Comparison of ENCODE assay signal across 28 cellular contexts in genomic region chr3:104788807-104789206, GRCh38.
"Had no signal": no experiment of that assay in that cellular context is flagged by ENCODE, and none has a peak within 500 bp of the region (broad histone marks: within the 10 kb centered on the region; RNA-seq: fewer than 3 reads in every experiment).

No MANE protein-coding gene starts in this region.

- H3K27me3 Mint-ChIP-seq: naive thymus-derived CD8-positive, alpha-beta T cell; stimulated activated naive B cell treated with anti-CD40 and anti-IgM and Interleukin-4, amounts not matched to agents 10 μg/mL and 1 μg/mL and 100 μg/mL, for 72 hours; stimulated activated naive CD8-positive, alpha-beta T cell treated with anti-CD3 and anti-CD28 coated beads, Interleukin-15, amount 100 ng/mL, for 72 hours; type B pancreatic cell had no signal

- H3K27me3 ChIP-seq: neutrophil, pancreas, right lobe of liver, sigmoid colon, suprapubic skin, testis, tibial artery, transverse colon, upper lobe of right lung, uterus had no signal

- H3K36me3 ChIP-seq: neutrophil, pancreas, right lobe of liver, sigmoid colon, suprapubic skin, tibial artery, transverse colon, upper lobe of right lung, uterus had no signal

- H3K4me1 ChIP-seq: pancreas, psoas muscle, right lobe of liver, sigmoid colon, suprapubic skin, testis, tibial artery, transverse colon, upper lobe of right lung, uterus had no signal

- H3K9me3 ChIP-seq: neutrophil, pancreas, psoas muscle, right lobe of liver, sigmoid colon, suprapubic skin, testis, tibial artery, transverse colon, upper lobe of right lung, uterus had no signal

- H3K4me3 ChIP-seq: pancreas, psoas muscle, right lobe of liver, sigmoid colon, suprapubic skin, testis, tibial artery, transverse colon, upper lobe of right lung, uterus had no signal

- H3K27ac Mint-ChIP-seq: naive thymus-derived CD8-positive, alpha-beta T cell; nephron progenitor cell; stimulated activated effector memory CD8-positive, alpha-beta T cell treated with anti-CD3 and anti-CD28 coated beads, Interleukin-12 subunit alpha, Interleukin-12 subunit beta, amount 100 ng/mL, for 72 hours; stimulated activated naive B cell treated with anti-CD40 and anti-IgM and Interleukin-4, amounts not matched to agents 10 μg/mL and 1 μg/mL and 100 μg/mL, for 72 hours; type B pancreatic cell had no signal

- DNase-seq: naive B cell; naive thymus-derived CD8-positive, alpha-beta T cell; nephron progenitor cell; nucleus accumbens; pancreas; psoas muscle; right cardiac atrium; right lobe of liver; sigmoid colon; small intestine; stimulated activated CD4-positive, alpha-beta T cell treated with anti-CD3 and anti-CD28 coated beads, Interleukin-15, amount 100 ng/mL, for 24 hours; stimulated activated CD4-positive, alpha-beta T cell treated with anti-CD3 and anti-CD28 coated beads, Interleukin-2, amount 100 ng/mL, for 24 hours; stimulated activated CD4-positive, alpha-beta T cell treated with anti-CD3 and anti-CD28 coated beads, Interleukin-2, amount 100 ng/mL, for 48 hours; stimulated activated CD4-positive, alpha-beta T cell treated with anti-CD3 and anti-CD28 coated beads, Interleukin-4, amount 100 ng/mL, for 24 hours; stimulated activated naive B cell treated with anti-CD40 and anti-IgM and Interleukin-4, amounts not matched to agents 10 μg/mL and 1 μg/mL and 100 μg/mL, for 72 hours; stimulated activated naive CD8-positive, alpha-beta T cell treated with anti-CD3 and anti-CD28 coated beads, Interleukin-15, amount 100 ng/mL, for 72 hours; stimulated activated naive CD8-positive, alpha-beta T cell treated with anti-CD3 and anti-CD28 coated beads, Interleukin-15, Interleukin-2, amounts not matched to agents 100 U/mL and 50 U/mL, for 24 hours; substantia nigra; testis; tibial artery; transverse colon; upper lobe of right lung; uterus had no signal

- H3K4me3 Mint-ChIP-seq: naive B cell; naive thymus-derived CD8-positive, alpha-beta T cell; nephron progenitor cell; neural crest cell; stimulated activated effector memory CD8-positive, alpha-beta T cell treated with anti-CD3 and anti-CD28 coated beads, Interleukin-12 subunit alpha, Interleukin-12 subunit beta, amount 100 ng/mL, for 72 hours; stimulated activated naive B cell treated with anti-CD40 and anti-IgM and Interleukin-4, amounts not matched to agents 10 μg/mL and 1 μg/mL and 100 μg/mL, for 72 hours; stimulated activated naive CD8-positive, alpha-beta T cell treated with anti-CD3 and anti-CD28 coated beads, Interleukin-15, amount 100 ng/mL, for 72 hours; type B pancreatic cell had no signal

- ATAC-seq: naive thymus-derived CD8-positive, alpha-beta T cell; pancreas; psoas muscle; right cardiac atrium; right lobe of liver; stimulated activated effector memory CD8-positive, alpha-beta T cell treated with anti-CD3 and anti-CD28 coated beads, Interleukin-12 subunit alpha, Interleukin-12 subunit beta, amount 100 ng/mL, for 72 hours; stimulated activated naive B cell treated with anti-CD40 and anti-IgM and Interleukin-4, amounts not matched to agents 10 μg/mL and 1 μg/mL and 100 μg/mL, for 72 hours; stimulated activated naive CD8-positive, alpha-beta T cell treated with anti-CD3 and anti-CD28 coated beads, Interleukin-15, amount 100 ng/mL, for 72 hours; stimulated activated naive CD8-positive, alpha-beta T cell treated with anti-CD3 and anti-CD28 coated beads, Interleukin-15, Interleukin-2, amounts not matched to agents 100 U/mL and 50 U/mL, for 24 hours; upper lobe of right lung had no signal

- H3K4me1 Mint-ChIP-seq: naive B cell; naive thymus-derived CD8-positive, alpha-beta T cell; nephron progenitor cell; stimulated activated effector memory CD8-positive, alpha-beta T cell treated with anti-CD3 and anti-CD28 coated beads, Interleukin-12 subunit alpha, Interleukin-12 subunit beta, amount 100 ng/mL, for 72 hours; stimulated activated naive B cell treated with anti-CD40 and anti-IgM and Interleukin-4, amounts not matched to agents 10 μg/mL and 1 μg/mL and 100 μg/mL, for 72 hours; stimulated activated naive CD8-positive, alpha-beta T cell treated with anti-CD3 and anti-CD28 coated beads, Interleukin-15, amount 100 ng/mL, for 72 hours had no signal

- H3K36me3 Mint-ChIP-seq: naive B cell; naive thymus-derived CD8-positive, alpha-beta T cell; stimulated activated effector memory CD8-positive, alpha-beta T cell treated with anti-CD3 and anti-CD28 coated beads, Interleukin-12 subunit alpha, Interleukin-12 subunit beta, amount 100 ng/mL, for 72 hours; stimulated activated naive B cell treated with anti-CD40 and anti-IgM and Interleukin-4, amounts not matched to agents 10 μg/mL and 1 μg/mL and 100 μg/mL, for 72 hours; type B pancreatic cell had no signal

- H3K9me3 Mint-ChIP-seq: naive thymus-derived CD8-positive, alpha-beta T cell; nephron progenitor cell; stimulated activated effector memory CD8-positive, alpha-beta T cell treated with anti-CD3 and anti-CD28 coated beads, Interleukin-12 subunit alpha, Interleukin-12 subunit beta, amount 100 ng/mL, for 72 hours; stimulated activated naive B cell treated with anti-CD40 and anti-IgM and Interleukin-4, amounts not matched to agents 10 μg/mL and 1 μg/mL and 100 μg/mL, for 72 hours; stimulated activated naive CD8-positive, alpha-beta T cell treated with anti-CD3 and anti-CD28 coated beads, Interleukin-15, amount 100 ng/mL, for 72 hours had no signal

- H3K27ac ChIP-seq: neutrophil, pancreas, psoas muscle, right lobe of liver, sigmoid colon, suprapubic skin, testis, tibial artery, transverse colon, upper lobe of right lung, uterus had no signal
